26 cellular contexts compared by ENCODE assay signal in the genomic region with DNA sequence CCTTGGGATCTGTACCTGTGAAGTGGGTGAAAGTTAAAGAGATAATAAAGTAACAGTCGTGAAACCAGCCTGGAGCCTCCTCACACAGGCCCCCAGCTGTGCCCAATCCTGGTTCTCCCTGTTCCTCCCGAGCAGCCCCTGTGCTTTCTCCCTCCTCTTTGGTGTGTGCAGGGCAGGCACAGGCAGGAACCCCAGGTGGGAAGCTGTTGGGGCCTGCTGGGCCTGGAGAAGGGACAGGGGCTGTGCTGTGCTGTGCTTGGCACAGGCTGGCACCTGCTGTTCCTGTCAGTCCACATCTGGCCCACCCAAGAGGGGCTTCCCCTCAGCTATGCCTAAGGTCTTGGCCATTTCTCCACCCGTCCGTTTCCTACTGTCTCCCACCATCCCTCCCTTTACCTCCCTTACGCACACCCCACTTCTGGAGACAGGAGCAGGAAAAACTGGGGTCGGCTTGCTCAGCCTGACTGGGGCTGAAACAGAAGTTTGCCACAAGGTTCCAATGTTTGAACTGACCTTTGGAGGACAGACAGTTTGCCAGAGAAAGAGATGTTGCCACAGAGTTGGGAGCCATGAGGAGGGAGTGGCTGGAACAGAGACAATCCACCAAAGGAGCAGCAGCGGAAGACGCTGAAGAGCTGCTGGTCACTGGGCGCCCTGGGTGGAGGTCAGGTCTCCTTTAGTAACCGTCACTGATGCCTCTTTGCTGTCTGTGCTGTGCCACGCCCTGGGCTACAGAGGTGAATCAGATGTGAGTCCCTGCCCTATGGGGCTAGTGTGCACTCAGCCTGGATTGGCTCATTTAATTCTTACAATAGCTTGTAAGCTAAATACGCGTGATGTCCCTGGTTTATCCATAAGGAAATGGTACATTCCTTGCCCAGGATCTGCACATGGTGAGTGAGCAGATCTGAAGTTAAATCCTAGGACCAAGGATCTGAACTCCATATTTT. TPM values are rescaled to one million over a fixed set of nuclear protein-coding genes. Genes with fewer than 3 reads are reported as not detected.
DNase-seq lines count a peak whose midpoint lies in the region; ATAC-seq and TF ChIP-seq lines count a peak whose summit lies in the region.
"Had no signal": no experiment of that assay in that cellular context is flagged by ENCODE, and none has a peak within 500 bp of the region (broad histone marks: within the 10 kb centered on the region; RNA-seq: fewer than 3 reads in every experiment).

No MANE protein-coding gene starts in this region.

- 89% methylated on average over 13 of the region's 13 CpGs for WGBS in hepatocyte (ENCODE audit: low lambda C conversion rate, missing lambda C conversion rate)

- H3K27ac Mint-ChIP-seq in MCF 10A (ENCODE audit: low read depth, unreplicated experiment) = no peak overlapping the region
- no peak overlapping the region for H3K27ac Mint-ChIP-seq in stimulated activated memory B cell treated with anti-CD40 and anti-IgM and Interleukin-4, amounts not matched to agents 10 μg/mL and 1 μg/mL and 100 μg/mL, for 72 hours
- H3K27ac Mint-ChIP-seq: activated CD8-positive, alpha-beta memory T cell treated with anti-CD3 and anti-CD28 coated beads, Interleukin-2, amount 10 ng/mL, durations not matched to agents 7 days and 5 days; activated naive CD4-positive, alpha-beta T cell treated with anti-CD3 and anti-CD28 coated beads, Interleukin-2, amount 10 ng/mL, durations not matched to agents 7 days and 5 days; activated T-cell treated with anti-CD3 and anti-CD28 coated beads, Interleukin-2, amount 50 U/mL, for 72 hours; CD4-positive, alpha-beta memory T cell; stimulated activated naive CD8-positive, alpha-beta T cell treated with anti-CD3 and anti-CD28 coated beads, Interleukin-15, Interleukin-2, amounts not matched to agents 100 ng/mL and 50 ng/mL, for 24 hours had no signal

- no TSS peak for BruUV-seq in MCF 10A (replicated peaks; lab: Mats Ljungman, UMichigan)

- no peaks in the 10 kb centered on the region for H3K9me3 Mint-ChIP-seq in MCF 10A (ENCODE audit: unreplicated experiment)
- no peaks in the 10 kb centered on the region for H3K9me3 Mint-ChIP-seq in stimulated activated memory B cell treated with anti-CD40 and anti-IgM and Interleukin-4, amounts not matched to agents 10 μg/mL and 1 μg/mL and 100 μg/mL, for 72 hours
- H3K9me3 Mint-ChIP-seq: activated naive CD4-positive, alpha-beta T cell treated with anti-CD3 and anti-CD28 coated beads, Interleukin-2, amount 10 ng/mL, durations not matched to agents 7 days and 5 days; activated T-cell treated with anti-CD3 and anti-CD28 coated beads, Interleukin-2, amount 50 U/mL, for 72 hours; stimulated activated naive CD8-positive, alpha-beta T cell treated with anti-CD3 and anti-CD28 coated beads, Interleukin-15, Interleukin-2, amounts not matched to agents 100 ng/mL and 50 ng/mL, for 24 hours had no signal

- POLR2A ChIA-PET in MCF 10A (lab: Yijun Ruan, JAX) = interaction anchor here (0.5 to 1.2 kb wide), 8 partner anchors 13 to 556 kb away, joined by 3 to 5 read pairs (median 3); a partner anchor contains a TSS

- H3K27me3 ChIP-seq in hepatocyte = no peaks in the 10 kb centered on the region
- H3K27me3 ChIP-seq: tibial nerve had no signal

- no peak overlapping the region for H3K4me3 Mint-ChIP-seq in MCF 10A (ENCODE audit: unreplicated experiment)
- H3K4me3 Mint-ChIP-seq in stimulated activated memory B cell treated with anti-CD40 and anti-IgM and Interleukin-4, amounts not matched to agents 10 μg/mL and 1 μg/mL and 100 μg/mL, for 72 hours = no peak overlapping the region
- H3K4me3 Mint-ChIP-seq: activated CD8-positive, alpha-beta memory T cell treated with anti-CD3 and anti-CD28 coated beads, Interleukin-2, amount 10 ng/mL, durations not matched to agents 7 days and 5 days; activated naive CD4-positive, alpha-beta T cell treated with anti-CD3 and anti-CD28 coated beads, Interleukin-2, amount 10 ng/mL, durations not matched to agents 7 days and 5 days; activated T-cell treated with anti-CD3 and anti-CD28 coated beads, Interleukin-2, amount 50 U/mL, for 72 hours; CD4-positive, alpha-beta memory T cell; stimulated activated naive CD8-positive, alpha-beta T cell treated with anti-CD3 and anti-CD28 coated beads, Interleukin-15, Interleukin-2, amounts not matched to agents 100 ng/mL and 50 ng/mL, for 24 hours had no signal

- peaks cover 24% of the 10 kb centered on the region for H3K4me1 Mint-ChIP-seq in MCF 10A (ENCODE audit: insufficient read depth, unreplicated experiment)
- no peaks in the 10 kb centered on the region for H3K4me1 Mint-ChIP-seq in stimulated activated memory B cell treated with anti-CD40 and anti-IgM and Interleukin-4, amounts not matched to agents 10 μg/mL and 1 μg/mL and 100 μg/mL, for 72 hours
- H3K4me1 Mint-ChIP-seq: CD4-positive, alpha-beta memory T cell had no signal

- CTCF ChIA-PET in MCF 10A (lab: Yijun Ruan, JAX) = interaction anchor here (1.8 to 5.1 kb wide), 3 partner anchors 16 to 150 kb away, joined by 6 to 39 read pairs (median 34); a partner anchor contains a TSS

- H3K4me2 ChIP-seq in hepatocyte = no peak overlapping the region
- H3K4me2 ChIP-seq: KMS-11 had no signal

- H3K36me3 ChIP-seq in hepatocyte (replicated peaks; ENCODE audit: insufficient read depth, low read depth) = no peaks in the 10 kb centered on the region
- H3K36me3 ChIP-seq: WERI-Rb-1 had no signal

- H3K9me2 ChIP-seq in hepatocyte (replicated peaks; ENCODE audit: insufficient read depth) = no peaks in the 10 kb centered on the region

- H2AFZ ChIP-seq in hepatocyte = no peak overlapping the region

- peak overlapping the region; percentile 90 for H3K27ac ChIP-seq in hepatocyte
- H3K27ac ChIP-seq: KMS-11, tibial nerve, WERI-Rb-1 had no signal

- H3K4me3 ChIP-seq in hepatocyte = no peak overlapping the region
- H3K4me3 ChIP-seq: tibial nerve had no signal

- intact Hi-C loops in MCF 10A (cut with micrococcal nuclease) = no loop called here

- ATAC-seq in stimulated activated memory B cell treated with anti-CD40 and anti-IgM and Interleukin-4, amounts not matched to agents 10 μg/mL and 1 μg/mL and 100 μg/mL, for 72 hours = peak; percentile 24
- ATAC-seq in GM18502 (IDR thresholded peaks at IDR 0.05; ENCODE audit: poor library complexity, unreplicated experiment) = no peak
- ATAC-seq: activated CD8-positive, alpha-beta memory T cell treated with anti-CD3 and anti-CD28 coated beads, Interleukin-2, amount 10 ng/mL, durations not matched to agents 7 days and 5 days; activated T-cell treated with anti-CD3 and anti-CD28 coated beads, Interleukin-2, amount 50 U/mL, for 72 hours had no signal

- H3K4me1 ChIP-seq in hepatocyte (ENCODE audit: insufficient read depth) = peaks cover 16% of the 10 kb centered on the region

- H3K36me3 Mint-ChIP-seq in MCF 10A (ENCODE audit: insufficient read depth, unreplicated experiment) = no peaks in the 10 kb centered on the region
- peaks cover 5% of the 10 kb centered on the region for H3K36me3 Mint-ChIP-seq in stimulated activated memory B cell treated with anti-CD40 and anti-IgM and Interleukin-4, amounts not matched to agents 10 μg/mL and 1 μg/mL and 100 μg/mL, for 72 hours
- H3K36me3 Mint-ChIP-seq: activated CD8-positive, alpha-beta memory T cell treated with anti-CD3 and anti-CD28 coated beads, Interleukin-2, amount 10 ng/mL, durations not matched to agents 7 days and 5 days; activated naive CD4-positive, alpha-beta T cell treated with anti-CD3 and anti-CD28 coated beads, Interleukin-2, amount 10 ng/mL, durations not matched to agents 7 days and 5 days had no signal

- H4K20me1 ChIP-seq in hepatocyte (ENCODE audit: insufficient read depth, poor library complexity, severe bottlenecking) = no peaks in the 10 kb centered on the region

- DNase-seq in NCI-H2171 treated with DMSO at 0.1 percent for 48 hours (lab: John Stamatoyannopoulos, UW) (peak; percentile 73), NCI-H2171 (lab: John Stamatoyannopoulos, UW) (no peak), MCF 10A (ENCODE audit: unreplicated experiment) (peak; percentile 48), hepatocyte (ENCODE audit: low spot score) (no peak), LoVo (ENCODE audit: low spot score) (no peak), SIG-M5 treated with dmso at 0.1 percent for 504 hours (lab: John Stamatoyannopoulos, UW; ENCODE audit: unreplicated experiment) (no peak)
- DNase-seq: 8988T; activated CD4-positive, alpha-beta T cell treated with anti-CD3 and anti-CD28 coated beads, Interleukin-2, amount 50 U/mL, for 1 hour; activated CD8-positive, alpha-beta memory T cell treated with anti-CD3 and anti-CD28 coated beads, Interleukin-2, amount 10 ng/mL, durations not matched to agents 7 days and 5 days; activated naive CD4-positive, alpha-beta T cell treated with anti-CD3 and anti-CD28 coated beads, Interleukin-2, amount 10 ng/mL, durations not matched to agents 7 days and 5 days; activated T-cell treated with anti-CD3 and anti-CD28 coated beads, Interleukin-2, amount 50 U/mL, for 72 hours; amygdala; caudate nucleus; CD4-positive, alpha-beta memory T cell; mesendoderm; NCI-H146; NCI-H526; occipital lobe; stimulated activated CD4-positive, alpha-beta T cell treated with anti-CD3 and anti-CD28 coated beads, Interleukin-4, amount 100 ng/mL, for 4 hours; T-helper 9 cell had no signal

- H3K27me3 Mint-ChIP-seq in MCF 10A (ENCODE audit: insufficient read depth, unreplicated experiment) = no peaks in the 10 kb centered on the region
- H3K27me3 Mint-ChIP-seq in stimulated activated memory B cell treated with anti-CD40 and anti-IgM and Interleukin-4, amounts not matched to agents 10 μg/mL and 1 μg/mL and 100 μg/mL, for 72 hours = no peaks in the 10 kb centered on the region
- H3K27me3 Mint-ChIP-seq: activated CD8-positive, alpha-beta memory T cell treated with anti-CD3 and anti-CD28 coated beads, Interleukin-2, amount 10 ng/mL, durations not matched to agents 7 days and 5 days; CD4-positive, alpha-beta memory T cell; stimulated activated naive CD8-positive, alpha-beta T cell treated with anti-CD3 and anti-CD28 coated beads, Interleukin-15, Interleukin-2, amounts not matched to agents 100 ng/mL and 50 ng/mL, for 24 hours had no signal

- H3K79me2 ChIP-seq in hepatocyte = no peaks in the 10 kb centered on the region

- no peaks in the 10 kb centered on the region for H3K9me3 ChIP-seq in hepatocyte (ENCODE audit: low read depth)
- H3K9me3 ChIP-seq: tibial nerve had no signal

- no peak for TF ChIP-seq CTCF in MCF 10A (IDR thresholded peaks at IDR 0.05; ENCODE audit: unreplicated experiment)
- TF ChIP-seq CTCF in hepatocyte (IDR thresholded peaks at IDR 0.05; ENCODE audit: poor library complexity) = no peak

RNA-seq across cellular contexts. Expression of a gene that starts 18.8 kb away (rescaled TPM):
- total RNA-seq in MCF 10A (2022) = 1.9 TPM in 2 replicates
- 0.80 TPM in 1 of 2 replicates, not detected in the other for total RNA-seq in hepatocyte
- polyA plus RNA-seq in hepatocyte = 2.1 and 3.2 TPM in 2 replicates
- total RNA-seq: activated CD8-positive, alpha-beta memory T cell treated with anti-CD3 and anti-CD28 coated beads, Interleukin-2, amount 10 ng/mL, durations not matched to agents 7 days and 5 days had no signal
- polyA plus RNA-seq: CD4-positive, alpha-beta memory T cell had no signal

RNA-seq across cellular contexts. Expression of a gene that starts 31.9 kb away (rescaled TPM):
- total RNA-seq in MCF 10A (2022) (23.9 and 31.4 TPM in 2 replicates), hepatocyte (20.6 and 21.7 TPM in 2 replicates)
- 25.4 and 30.7 TPM in 2 replicates for polyA plus RNA-seq in hepatocyte

RNA-seq across cellular contexts. Expression of a gene that starts 55.0 kb away (rescaled TPM):
- total RNA-seq in MCF 10A (2022) = 27.9 and 38.9 TPM in 2 replicates
- 18.6 and 31.5 TPM in 2 replicates for total RNA-seq in hepatocyte
- 20.2 and 21.5 TPM in 2 replicates for polyA plus RNA-seq in hepatocyte

RNA-seq across cellular contexts. Expression of a gene that starts 59.9 kb away (rescaled TPM):
- total RNA-seq in MCF 10A (2022) (120 and 141 TPM in 2 replicates), hepatocyte (195 and 216 TPM in 2 replicates)
- 338 and 366 TPM in 2 replicates for polyA plus RNA-seq in hepatocyte

Comparison
In these comparisons a context has a peak if more than half of its experiments do, and no peak if none do; other contexts are left out.
1. DNase-seq: peak in NCI-H2171 treated with DMSO at 0.1 percent for 48 hours (single experiment) and MCF 10A (single experiment); none in NCI-H2171 (single experiment), hepatocyte (single experiment), LoVo (single experiment) and SIG-M5 treated with dmso at 0.1 percent for 504 hours (single experiment).